In genomic region chr11:94602430-94603372, GRCh38 we compare ENCODE assay signal across 8 cellular contexts. TPM values are rescaled to one million over a fixed set of nuclear protein-coding genes. Genes with fewer than 3 reads are reported as not detected.
A peak's percentile ranks its signal among the peaks of the same experiment; 100 is the strongest.
DNase-seq lines count a peak whose midpoint lies in the region; ATAC-seq, FAIRE-seq and TF ChIP-seq lines count a peak whose summit lies in the region.

No MANE protein-coding gene starts in this region.

- H2AK5ac ChIP-seq in mesendoderm (ENCODE audit: low read length), result no peak overlapping the region

- no peaks in the 10 kb centered on the region for H3K79me1 ChIP-seq in mesendoderm (ENCODE audit: low read length)

- no peak overlapping the region for H3K9ac ChIP-seq in mesendoderm (ENCODE audit: low read length)

- WGBS in mesendoderm (ENCODE audit: extremely low coverage, insufficient coverage, low lambda C conversion rate), result no CpG with 5 or more reads among the region's 8 CpGs

- H3K23ac ChIP-seq in mesendoderm (ENCODE audit: low read length), result no peak overlapping the region

- peak overlapping the region; percentile 74 for H3K4me2 ChIP-seq in DOHH2 (ENCODE audit: low read length)
- H3K4me2 ChIP-seq in mesendoderm (ENCODE audit: low read length), result no peak overlapping the region

- H4K8ac ChIP-seq in mesendoderm (ENCODE audit: low read depth, low read length), result no peak overlapping the region

- no peak overlapping the region for H3K4ac ChIP-seq in mesendoderm (ENCODE audit: low read depth, low read length)

- peak; percentile 88 for ATAC-seq in GM19397 (IDR thresholded peaks at IDR 0.05; ENCODE audit: unreplicated experiment)
- peak; percentile 92 for ATAC-seq in HG03354 (IDR thresholded peaks at IDR 0.05; ENCODE audit: poor library complexity, severe bottlenecking, unreplicated experiment)

- peaks cover 20% of the 10 kb centered on the region for H3K4me1 ChIP-seq in DOHH2 (ENCODE audit: control insufficient read depth, low read length)
- H3K4me1 ChIP-seq in mesendoderm (ENCODE audit: control insufficient read depth, low read depth, low read length), result no peaks in the 10 kb centered on the region

- no peak overlapping the region for H3K56ac ChIP-seq in mesendoderm (ENCODE audit: low read length)

- H3K36me3 ChIP-seq in DOHH2 (ENCODE audit: control insufficient read depth, low read length), result no peaks in the 10 kb centered on the region
- no peaks in the 10 kb centered on the region for H3K36me3 ChIP-seq in mesendoderm (ENCODE audit: control insufficient read depth, insufficient read depth, low read length)

- no peaks in the 10 kb centered on the region for H3F3A ChIP-seq in DOHH2 (ENCODE audit: control insufficient read depth, insufficient read depth)

- TF ChIP-seq CTCF in DOHH2 (IDR thresholded peaks at IDR 0.05; ENCODE audit: low read depth, low read length, poor library complexity, severe bottlenecking), result peak; percentile 85

- H3K79me2 ChIP-seq in DOHH2 (ENCODE audit: control insufficient read depth, low read length) (no peaks in the 10 kb centered on the region), mesendoderm (ENCODE audit: control insufficient read depth, insufficient read depth, low read length) (no peaks in the 10 kb centered on the region)

- H4K20me1 ChIP-seq in DOHH2 (ENCODE audit: control insufficient read depth, insufficient read depth, low read depth, low read length), result no peaks in the 10 kb centered on the region

- no peak overlapping the region for H2BK5ac ChIP-seq in mesendoderm (ENCODE audit: low read length)

- no peak overlapping the region for H2BK15ac ChIP-seq in mesendoderm (replicated peaks; ENCODE audit: low read depth)

- H3K27me3 ChIP-seq in DOHH2 (ENCODE audit: control insufficient read depth, low read length) (no peaks in the 10 kb centered on the region), mesendoderm (ENCODE audit: insufficient read depth, low read length, poor library complexity) (no peaks in the 10 kb centered on the region)

- H3K9me3 ChIP-seq in DOHH2 (ENCODE audit: control insufficient read depth, insufficient read depth, low read length), result no peaks in the 10 kb centered on the region

- no peak overlapping the region for H4K5ac ChIP-seq in mesendoderm (ENCODE audit: low read length)

- no peak overlapping the region for H2BK120ac ChIP-seq in mesendoderm (ENCODE audit: low read depth, low read length)

- FAIRE-seq in RCC 7860 (lab: Jason Lieb, UNC) (peak; percentile 92), urothelium cell line (lab: Jason Lieb, UNC) (peak; percentile 71)

- H3K27ac ChIP-seq in DOHH2 (ENCODE audit: low read depth, low read length), result peak overlapping the region; percentile 76
- H3K27ac ChIP-seq in mesendoderm (ENCODE audit: low read depth, low read length), result no peak overlapping the region

- H3K18ac ChIP-seq in mesendoderm (ENCODE audit: low read length), result no peak overlapping the region

- no peaks in the 10 kb centered on the region for H3K9me2 ChIP-seq in DOHH2 (replicated peaks; ENCODE audit: control insufficient read depth, low read length)

- peak overlapping the region; percentile 63 for H3K4me3 ChIP-seq in DOHH2 (ENCODE audit: low read length)
- no peak overlapping the region for H3K4me3 ChIP-seq in mesendoderm (ENCODE audit: low read length)

- DNase-seq in RCC 7860 (ENCODE audit: low spot score), result peak; percentile 66
- DNase-seq in dermis microvascular lymphatic vessel endothelial cell (ENCODE audit: low read depth in 2 of 2), result peak; percentile 52 to 73
- peak; percentile 73 for DNase-seq in mesendoderm
- DNase-seq in urothelium cell line (ENCODE audit: low spot score), result peak; percentile 84
- no peak for DNase-seq in 8988T

RNA-seq across cellular contexts. Expression of gene PIWIL4, which starts 35.5 kb away (rescaled TPM):
- 0.51 and 0.76 TPM in 2 replicates for total RNA-seq in dermis microvascular lymphatic vessel endothelial cell
- polyA plus RNA-seq in mesendoderm (2013, experiment 1 of 2), result 0.13 TPM
- 0.21 TPM for polyA plus RNA-seq in mesendoderm (2013, experiment 2 of 2)

RNA-seq across cellular contexts. Expression of gene FUT4, which starts 59.0 kb away (rescaled TPM):
- 3.7 and 6.1 TPM in 2 replicates for total RNA-seq in dermis microvascular lymphatic vessel endothelial cell
- polyA plus RNA-seq in mesendoderm (2013, experiment 1 of 2), result 6.3 TPM
- 6.4 TPM for polyA plus RNA-seq in mesendoderm (2013, experiment 2 of 2)
